Comparison of ENCODE assay signal across 1 cellular context in genomic region chr15:40282144-40282869, GRCh38.
TF ChIP-seq lines count a peak whose summit lies in the region.

No MANE protein-coding gene starts in this region.

TF ChIP-seq in WTC11, 78 proteins besides CTCF, POLR2A, EP300 and RAD21 (continued from another document):
- peak; percentile 17; the same call in 1 of the 2 replicates for TF ChIP-seq ZBTB43 (CRISPR knock-in tag; IDR thresholded peaks at IDR 0.05)
- TF ChIP-seq, protein P1, sequence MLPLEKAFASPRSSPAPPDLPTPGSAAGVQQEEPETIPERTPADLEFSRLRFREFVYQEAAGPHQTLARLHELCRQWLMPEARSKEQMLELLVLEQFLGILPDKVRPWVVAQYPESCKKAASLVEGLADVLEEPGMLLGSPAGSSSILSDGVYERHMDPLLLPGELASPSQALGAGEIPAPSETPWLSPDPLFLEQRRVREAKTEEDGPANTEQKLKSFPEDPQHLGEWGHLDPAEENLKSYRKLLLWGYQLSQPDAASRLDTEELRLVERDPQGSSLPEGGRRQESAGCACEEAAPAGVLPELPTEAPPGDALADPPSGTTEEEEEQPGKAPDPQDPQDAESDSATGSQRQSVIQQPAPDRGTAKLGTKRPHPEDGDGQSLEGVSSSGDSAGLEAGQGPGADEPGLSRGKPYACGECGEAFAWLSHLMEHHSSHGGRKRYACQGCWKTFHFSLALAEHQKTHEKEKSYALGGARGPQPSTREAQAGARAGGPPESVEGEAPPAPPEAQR (CRISPR knock-in tag; IDR thresholded peaks at IDR 0.05), result no peak
- TF ChIP-seq ZNF317 (CRISPR knock-in tag; IDR thresholded peaks at IDR 0.05; ENCODE audit: borderline replicate concordance, low read depth), result no peak
- no peak for TF ChIP-seq NR2C2 (CRISPR knock-in tag; IDR thresholded peaks at IDR 0.05)
- TF ChIP-seq SMAD3 (CRISPR knock-in tag; IDR thresholded peaks at IDR 0.05; ENCODE audit: borderline replicate concordance), result no peak
- no peak for TF ChIP-seq ELF4 (CRISPR knock-in tag; IDR thresholded peaks at IDR 0.05; ENCODE audit: low read depth)
- TF ChIP-seq STAT6 (CRISPR knock-in tag; conservative IDR thresholded peaks at IDR 0.05; ENCODE audit: low read depth), result no peak
- no peak for TF ChIP-seq NR1H2 (CRISPR knock-in tag; IDR thresholded peaks at IDR 0.05)
- TF ChIP-seq KAT7 (CRISPR knock-in tag; IDR thresholded peaks at IDR 0.05; ENCODE audit: borderline replicate concordance), result 0 out of 2 replicates have a peak, but pooled peaks have one; percentile 0
- TF ChIP-seq TCF7 (CRISPR knock-in tag; IDR thresholded peaks at IDR 0.05; ENCODE audit: low read depth), result no peak
- 0 out of 2 replicates have a peak, but pooled peaks have one; percentile 47 for TF ChIP-seq ETV6 (CRISPR knock-in tag; IDR thresholded peaks at IDR 0.05)
- peak; percentile 20 for TF ChIP-seq FOXK1 (CRISPR knock-in tag; IDR thresholded peaks at IDR 0.05)
- peak; percentile 24; the same call in 1 of the 2 replicates for TF ChIP-seq FOXP1 (CRISPR knock-in tag; IDR thresholded peaks at IDR 0.05; ENCODE audit: borderline replicate concordance)
- TF ChIP-seq RELA (CRISPR knock-in tag; IDR thresholded peaks at IDR 0.05; ENCODE audit: borderline replicate concordance), result no peak
- TF ChIP-seq MAX (CRISPR knock-in tag; IDR thresholded peaks at IDR 0.05), result peak; percentile 77
- no peak for TF ChIP-seq NFATC4 (CRISPR knock-in tag; IDR thresholded peaks at IDR 0.05)
- TF ChIP-seq ZNF512 (CRISPR knock-in tag; IDR thresholded peaks at IDR 0.05; ENCODE audit: borderline replicate concordance), result no peak
- peak; percentile 51 for TF ChIP-seq ZNF121 (CRISPR knock-in tag; IDR thresholded peaks at IDR 0.05)
- 0 out of 2 replicates have a peak, but pooled peaks have one; percentile 25 for TF ChIP-seq MYBL2 (CRISPR knock-in tag; IDR thresholded peaks at IDR 0.05)
- TF ChIP-seq, protein P2, sequence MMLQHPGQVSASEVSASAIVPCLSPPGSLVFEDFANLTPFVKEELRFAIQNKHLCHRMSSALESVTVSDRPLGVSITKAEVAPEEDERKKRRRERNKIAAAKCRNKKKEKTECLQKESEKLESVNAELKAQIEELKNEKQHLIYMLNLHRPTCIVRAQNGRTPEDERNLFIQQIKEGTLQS (CRISPR knock-in tag; conservative IDR thresholded peaks at IDR 0.05), result no peak
- TF ChIP-seq PRRX2 (CRISPR knock-in tag; IDR thresholded peaks at IDR 0.05), result no peak
- no peak for TF ChIP-seq SMAD4 (CRISPR knock-in tag; IDR thresholded peaks at IDR 0.05)
- TF ChIP-seq EMX1 (CRISPR knock-in tag; IDR thresholded peaks at IDR 0.05), result no peak
- TF ChIP-seq, protein P3, sequence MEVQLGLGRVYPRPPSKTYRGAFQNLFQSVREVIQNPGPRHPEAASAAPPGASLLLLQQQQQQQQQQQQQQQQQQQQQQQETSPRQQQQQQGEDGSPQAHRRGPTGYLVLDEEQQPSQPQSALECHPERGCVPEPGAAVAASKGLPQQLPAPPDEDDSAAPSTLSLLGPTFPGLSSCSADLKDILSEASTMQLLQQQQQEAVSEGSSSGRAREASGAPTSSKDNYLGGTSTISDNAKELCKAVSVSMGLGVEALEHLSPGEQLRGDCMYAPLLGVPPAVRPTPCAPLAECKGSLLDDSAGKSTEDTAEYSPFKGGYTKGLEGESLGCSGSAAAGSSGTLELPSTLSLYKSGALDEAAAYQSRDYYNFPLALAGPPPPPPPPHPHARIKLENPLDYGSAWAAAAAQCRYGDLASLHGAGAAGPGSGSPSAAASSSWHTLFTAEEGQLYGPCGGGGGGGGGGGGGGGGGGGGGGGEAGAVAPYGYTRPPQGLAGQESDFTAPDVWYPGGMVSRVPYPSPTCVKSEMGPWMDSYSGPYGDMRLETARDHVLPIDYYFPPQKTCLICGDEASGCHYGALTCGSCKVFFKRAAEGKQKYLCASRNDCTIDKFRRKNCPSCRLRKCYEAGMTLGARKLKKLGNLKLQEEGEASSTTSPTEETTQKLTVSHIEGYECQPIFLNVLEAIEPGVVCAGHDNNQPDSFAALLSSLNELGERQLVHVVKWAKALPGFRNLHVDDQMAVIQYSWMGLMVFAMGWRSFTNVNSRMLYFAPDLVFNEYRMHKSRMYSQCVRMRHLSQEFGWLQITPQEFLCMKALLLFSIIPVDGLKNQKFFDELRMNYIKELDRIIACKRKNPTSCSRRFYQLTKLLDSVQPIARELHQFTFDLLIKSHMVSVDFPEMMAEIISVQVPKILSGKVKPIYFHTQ (CRISPR knock-in tag; IDR thresholded peaks at IDR 0.05), result no peak
- no peak for TF ChIP-seq CREM (CRISPR knock-in tag; IDR thresholded peaks at IDR 0.05)
- no peak for TF ChIP-seq TEAD1 (CRISPR knock-in tag; IDR thresholded peaks at IDR 0.05)
- TF ChIP-seq ZBTB21 (CRISPR knock-in tag; IDR thresholded peaks at IDR 0.05; ENCODE audit: borderline replicate concordance), result no peak
- no peak for TF ChIP-seq OVOL2 (CRISPR knock-in tag; IDR thresholded peaks at IDR 0.05; ENCODE audit: borderline replicate concordance)
- TF ChIP-seq ZNF232 (CRISPR knock-in tag; IDR thresholded peaks at IDR 0.05), result no peak
